27 cellular contexts compared by ENCODE assay signal in the genomic region with DNA sequence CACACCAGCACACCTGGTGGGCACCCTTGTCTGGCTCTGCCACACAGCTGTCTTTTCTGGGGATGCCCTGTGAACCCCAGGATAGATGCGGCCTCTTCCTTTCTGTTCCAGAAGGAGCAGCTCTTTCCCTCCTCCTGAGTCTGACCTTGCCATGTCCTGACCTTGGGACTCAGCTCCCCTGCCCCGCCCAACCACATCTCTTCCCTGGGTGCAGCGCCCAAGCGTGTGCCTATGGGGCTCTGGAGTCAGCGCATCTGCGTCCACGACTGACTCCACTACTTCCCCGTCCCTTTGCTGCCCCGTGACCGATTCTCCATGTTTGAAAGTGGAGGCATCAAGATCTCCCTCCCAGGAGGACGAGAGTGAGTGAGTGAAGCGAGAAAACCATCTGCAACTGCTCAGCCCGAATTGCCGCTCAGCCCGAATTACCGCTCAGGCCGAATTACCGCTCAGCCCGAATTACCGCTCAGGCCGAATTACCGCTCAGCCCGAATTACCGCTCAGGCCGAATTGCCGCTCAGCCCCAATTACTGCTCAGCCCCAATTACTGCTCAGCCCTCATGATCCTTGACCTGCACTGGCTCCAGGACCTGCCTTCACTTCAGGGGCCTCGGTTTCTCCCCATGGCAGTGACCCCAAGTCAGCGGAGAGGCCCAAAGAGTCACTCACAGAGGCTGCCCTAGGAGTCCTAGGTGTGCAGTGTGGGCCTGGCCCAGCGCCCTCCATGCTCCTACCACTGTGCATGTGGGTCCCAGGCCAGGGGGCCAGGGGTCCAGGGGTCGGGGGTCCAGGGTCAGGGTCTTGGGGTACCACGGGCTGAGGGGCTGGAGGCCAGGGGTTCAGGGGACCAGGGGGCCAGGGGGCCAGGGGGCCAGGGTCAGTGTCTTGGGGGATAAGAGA.
"Had no signal": no experiment of that assay in that cellular context is flagged by ENCODE, and none has a peak within 500 bp of the region (broad histone marks: within the 10 kb centered on the region; RNA-seq: fewer than 3 reads in every experiment).

No MANE protein-coding gene starts in this region.

- H3K36me3 ChIP-seq: brain microvascular endothelial cell had no signal

- H3K4me3 ChIP-seq: K562 had no signal

- H3K4me1 Mint-ChIP-seq: activated CD4-positive, alpha-beta T cell treated with anti-CD3 and anti-CD28 coated beads, Interleukin-2, amount 10 ng/mL, durations not matched to agents 24 days and 14 days; activated naive CD8-positive, alpha-beta T cell treated with anti-CD3 and anti-CD28 coated beads for 36 hours; activated T-helper 17 cell treated with anti-CD3 and anti-CD28 coated beads, Interleukin-2, amount 50 U/mL, for 72 hours had no signal

- H3K36me3 Mint-ChIP-seq: activated naive CD8-positive, alpha-beta T cell treated with anti-CD3 and anti-CD28 coated beads for 36 hours had no signal

- H3K27ac Mint-ChIP-seq: activated CD4-positive, alpha-beta T cell treated with anti-CD3 and anti-CD28 coated beads, Interleukin-2, amount 10 ng/mL, durations not matched to agents 24 days and 14 days; activated CD8-positive, alpha-beta T cell treated with anti-CD3 and anti-CD28 coated beads for 36 hours; activated naive CD8-positive, alpha-beta T cell treated with anti-CD3 and anti-CD28 coated beads for 36 hours; activated T-cell treated with anti-CD3 and anti-CD28 coated beads, Interleukin-2, amount 50 U/mL, for 72 hours; activated T-helper 17 cell treated with anti-CD3 and anti-CD28 coated beads, Interleukin-2, amount 50 U/mL, for 72 hours had no signal

- H3K9me3 Mint-ChIP-seq: activated CD4-positive, alpha-beta T cell treated with anti-CD3 and anti-CD28 coated beads, Interleukin-2, amount 10 ng/mL, durations not matched to agents 24 days and 14 days; activated CD8-positive, alpha-beta T cell treated with anti-CD3 and anti-CD28 coated beads for 36 hours; activated naive CD8-positive, alpha-beta T cell treated with anti-CD3 and anti-CD28 coated beads for 36 hours; activated T-cell treated with anti-CD3 and anti-CD28 coated beads, Interleukin-2, amount 50 U/mL, for 72 hours; activated T-helper 17 cell treated with anti-CD3 and anti-CD28 coated beads, Interleukin-2, amount 50 U/mL, for 72 hours had no signal

- H3K27me3 Mint-ChIP-seq: activated CD4-positive, alpha-beta T cell treated with anti-CD3 and anti-CD28 coated beads, Interleukin-2, amount 10 ng/mL, durations not matched to agents 24 days and 14 days; activated CD8-positive, alpha-beta T cell treated with anti-CD3 and anti-CD28 coated beads for 36 hours; activated naive CD8-positive, alpha-beta T cell treated with anti-CD3 and anti-CD28 coated beads for 36 hours had no signal

- H3K27me3 ChIP-seq: brain microvascular endothelial cell had no signal

- ATAC-seq: activated CD8-positive, alpha-beta T cell treated with anti-CD3 and anti-CD28 coated beads for 36 hours; activated T-cell treated with anti-CD3 and anti-CD28 coated beads, Interleukin-2, amount 50 U/mL, for 72 hours; activated T-helper 17 cell treated with anti-CD3 and anti-CD28 coated beads, Interleukin-2, amount 50 U/mL, for 72 hours; K562; Panc1 had no signal

- H3K27ac ChIP-seq: brain microvascular endothelial cell had no signal

- H3K4me3 Mint-ChIP-seq: activated CD4-positive, alpha-beta T cell treated with anti-CD3 and anti-CD28 coated beads, Interleukin-2, amount 10 ng/mL, durations not matched to agents 24 days and 14 days; activated CD8-positive, alpha-beta T cell treated with anti-CD3 and anti-CD28 coated beads for 36 hours; activated naive CD8-positive, alpha-beta T cell treated with anti-CD3 and anti-CD28 coated beads for 36 hours; activated T-cell treated with anti-CD3 and anti-CD28 coated beads, Interleukin-2, amount 50 U/mL, for 72 hours; activated T-helper 17 cell treated with anti-CD3 and anti-CD28 coated beads, Interleukin-2, amount 50 U/mL, for 72 hours had no signal

- DNase-seq: activated CD4-positive, alpha-beta T cell treated with anti-CD3 and anti-CD28 coated beads, Interleukin-2, amount 10 ng/mL, durations not matched to agents 24 days and 14 days; activated CD4-positive, alpha-beta T cell treated with anti-CD3 and anti-CD28 coated beads, Interleukin-2, amount 50 U/mL, for 4 hours; activated CD8-positive, alpha-beta T cell treated with anti-CD3 and anti-CD28 coated beads for 36 hours; activated effector memory CD4-positive, alpha-beta T cell treated with anti-CD3 and anti-CD28 coated beads, Interleukin-2, amount 50 U/mL, for 16 hours; activated naive CD4-positive, alpha-beta T cell; activated naive CD4-positive, alpha-beta T cell treated with anti-CD3 and anti-CD28 coated beads, Interleukin-2, amount 50 U/mL, for 16 hours; activated naive CD8-positive, alpha-beta T cell treated with anti-CD3 and anti-CD28 coated beads for 36 hours; activated T-cell treated with anti-CD3 and anti-CD28 coated beads, Interleukin-2, amount 50 U/mL, for 1 hour; activated T-cell treated with anti-CD3 and anti-CD28 coated beads, Interleukin-2, amount 50 U/mL, for 72 hours; amniotic stem cell; brain microvascular endothelial cell; IMR-90; NCI-H1092 treated with DMSO at 0.1 percent for 48 hours; NCI-H1417 treated with DMSO at 0.1 percent for 48 hours; NCI-H187 treated with DMSO at 0.1 percent for 48 hours; NCI-H2081; NCI-H2171 treated with DMSO at 0.1 percent for 48 hours; NCI-H2227 treated with DMSO at 0.1 percent for 48 hours; NCI-H446; NCI-H524; NCI-H69; NCI-H82; SIG-M5; T1000 had no signal
